Comparison of ENCODE assay signal across 8 cellular contexts in the genomic region with DNA sequence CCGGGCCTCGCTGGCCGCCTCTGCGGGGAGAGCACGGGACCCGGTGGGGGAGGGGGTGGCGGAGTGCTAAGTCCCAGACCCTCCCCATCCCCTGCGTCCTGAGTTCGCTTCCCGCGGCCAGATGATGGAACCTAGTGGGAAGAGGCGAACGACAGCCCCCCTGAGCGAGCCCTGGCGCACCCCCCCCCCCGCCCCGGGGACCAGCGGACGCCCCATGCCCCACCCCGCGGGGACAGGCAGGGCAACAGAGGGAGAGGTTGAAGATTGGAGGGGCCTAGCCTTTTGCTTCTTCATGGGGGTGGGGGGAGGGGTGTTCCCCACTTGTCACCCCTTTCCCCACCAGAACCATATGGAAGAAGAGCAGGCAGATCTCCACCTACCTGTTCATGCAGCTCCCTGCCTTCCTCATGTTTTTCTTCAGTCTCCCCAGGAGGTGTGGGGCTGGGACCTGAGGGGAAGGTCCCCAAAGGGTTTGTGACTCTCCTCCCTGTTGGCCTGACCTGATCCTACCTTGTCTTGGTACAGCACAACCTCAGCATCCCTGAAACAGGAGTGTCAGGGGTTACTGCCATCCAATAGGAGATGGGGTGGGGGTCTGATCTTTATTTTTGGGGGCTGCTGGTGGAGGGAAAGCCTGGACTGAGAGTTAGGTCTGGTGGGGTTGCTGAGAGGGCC. TPM values are rescaled to one million over a fixed set of nuclear protein-coding genes. Genes with fewer than 3 reads are reported as not detected.
A peak's percentile ranks its signal among the peaks of the same experiment; 100 is the strongest.
DNase-seq lines count a peak whose midpoint lies in the region; ATAC-seq and TF ChIP-seq lines count a peak whose summit lies in the region.

No MANE protein-coding gene starts in this region.

- H3K4me3 ChIP-seq in OCI-LY1 (ENCODE audit: low read depth, low read length, poor library complexity, severe bottlenecking): peak overlapping the region; percentile 88
- peak overlapping the region; percentile 89 for H3K4me3 ChIP-seq in effector memory CD4-positive, alpha-beta T cell (ENCODE audit: insufficient read depth, low read depth, low read length, poor library complexity, severe bottlenecking)

- no peak for DNase-seq in activated T-cell treated with anti-CD3 and anti-CD28 coated beads, Interleukin-2, amount 50 U/mL, for 4 hours
- no peak for DNase-seq in activated T-cell treated with anti-CD3 and anti-CD28 coated beads, Interleukin-2, amount 50 U/mL, for 1 hour
- DNase-seq in effector memory CD4-positive, alpha-beta T cell: no peak
- DNase-seq in neural crest cell (ENCODE audit: low read depth, low spot score) (no peak), GOT3 (lab: John Stamatoyannopoulos, UW) (no peak)
- DNase-seq in activated CD4-positive, CD25-positive, alpha-beta regulatory T cell (lab: John Stamatoyannopoulos, UW): no peak

- H3K4me3 Mint-ChIP-seq in activated T-cell treated with anti-CD3 and anti-CD28 coated beads, Interleukin-2, amount 50 U/mL, for 4 hours: peak overlapping the region; percentile 89
- H3K4me3 Mint-ChIP-seq in neural crest cell: peak overlapping the region; percentile 91

- H3F3A ChIP-seq in OCI-LY1 (ENCODE audit: insufficient read depth, low read length): no peaks in the 10 kb centered on the region

- H3K9ac ChIP-seq in OCI-LY1 (ENCODE audit: low read length): peak overlapping the region; percentile 82

- peaks cover 25% of the 10 kb centered on the region for H3K36me3 ChIP-seq in OCI-LY1 (ENCODE audit: insufficient read depth, low read length)
- H3K36me3 ChIP-seq in effector memory CD4-positive, alpha-beta T cell (ENCODE audit: control insufficient read depth, insufficient read depth, low read length): no peaks in the 10 kb centered on the region

- no peak overlapping the region for H2AFZ ChIP-seq in OCI-LY1 (ENCODE audit: low read length)

- no peaks in the 10 kb centered on the region for H3K27me3 Mint-ChIP-seq in activated T-cell treated with anti-CD3 and anti-CD28 coated beads, Interleukin-2, amount 50 U/mL, for 4 hours (ENCODE audit: low read depth)
- H3K27me3 Mint-ChIP-seq in neural crest cell (ENCODE audit: low read depth): peaks cover 2% of the 10 kb centered on the region

- peak overlapping the region; percentile 99 for H3K4me2 ChIP-seq in OCI-LY1 (ENCODE audit: low read length)

- H4K20me1 ChIP-seq in OCI-LY1 (ENCODE audit: insufficient read depth, low read length): no peaks in the 10 kb centered on the region

- ATAC-seq in activated T-cell treated with anti-CD3 and anti-CD28 coated beads, Interleukin-2, amount 50 U/mL, for 4 hours: peak in 1 of 2 donors; percentile 6
- ATAC-seq in HG03442 (IDR thresholded peaks at IDR 0.05; ENCODE audit: unreplicated experiment): no peak

- H3K9me2 ChIP-seq in OCI-LY1 (ENCODE audit: low read depth, low read length): no peaks in the 10 kb centered on the region

- H3K4me1 ChIP-seq in OCI-LY1 (ENCODE audit: insufficient read depth, low read length, severe bottlenecking): peaks cover 31% of the 10 kb centered on the region
- H3K4me1 ChIP-seq in effector memory CD4-positive, alpha-beta T cell (ENCODE audit: control insufficient read depth, insufficient read depth, low read length, poor library complexity, severe bottlenecking): peaks cover 4% of the 10 kb centered on the region

- no peaks in the 10 kb centered on the region for H3K9me3 ChIP-seq in OCI-LY1 (ENCODE audit: low read length)
- no peaks in the 10 kb centered on the region for H3K9me3 ChIP-seq in effector memory CD4-positive, alpha-beta T cell (ENCODE audit: control insufficient read depth, low read length)

- TF ChIP-seq CTCF in OCI-LY1 (IDR thresholded peaks at IDR 0.05; ENCODE audit: low read length) (no peak), neural crest cell (conservative IDR thresholded peaks at IDR 0.05) (no peak)

- H3K79me2 ChIP-seq in OCI-LY1 (ENCODE audit: insufficient read depth, low read length): peaks cover 23% of the 10 kb centered on the region

- peaks cover 35% of the 10 kb centered on the region for H3K4me1 Mint-ChIP-seq in activated T-cell treated with anti-CD3 and anti-CD28 coated beads, Interleukin-2, amount 50 U/mL, for 4 hours (ENCODE audit: low read depth)
- peaks cover 37% of the 10 kb centered on the region for H3K4me1 Mint-ChIP-seq in neural crest cell

- peak overlapping the region; percentile 99 for H3K27ac Mint-ChIP-seq in neural crest cell (ENCODE audit: unreplicated experiment)

- peaks cover 12% of the 10 kb centered on the region for H3K36me3 Mint-ChIP-seq in activated T-cell treated with anti-CD3 and anti-CD28 coated beads, Interleukin-2, amount 50 U/mL, for 4 hours (ENCODE audit: insufficient read depth)
- H3K36me3 Mint-ChIP-seq in neural crest cell (ENCODE audit: low read depth): peaks cover 8% of the 10 kb centered on the region

- no peaks in the 10 kb centered on the region for H3K27me3 ChIP-seq in OCI-LY1 (ENCODE audit: insufficient read depth, low read length)
- H3K27me3 ChIP-seq in effector memory CD4-positive, alpha-beta T cell (replicated peaks; ENCODE audit: control insufficient read depth, insufficient read depth, low read length, poor library complexity, severe bottlenecking): no peaks in the 10 kb centered on the region

- peak overlapping the region; percentile 39 for H3K27ac ChIP-seq in OCI-LY1 (ENCODE audit: low read depth, low read length, poor library complexity, severe bottlenecking)
- peak overlapping the region; percentile 93 for H3K27ac ChIP-seq in effector memory CD4-positive, alpha-beta T cell (ENCODE audit: insufficient read depth, low read length, poor library complexity, severe bottlenecking)

- H3K9me3 Mint-ChIP-seq in activated T-cell treated with anti-CD3 and anti-CD28 coated beads, Interleukin-2, amount 50 U/mL, for 4 hours: no peaks in the 10 kb centered on the region
- H3K9me3 Mint-ChIP-seq in neural crest cell: no peaks in the 10 kb centered on the region

RNA-seq across cellular contexts. Expression of gene FAM53C, which starts 0.5 kb away (rescaled TPM):
- total RNA-seq in activated T-cell treated with anti-CD3 and anti-CD28 coated beads, Interleukin-2, amount 50 U/mL, for 4 hours: 10 to 100 TPM; 22.2 to 25.6 (median 25.4) TPM
- total RNA-seq in neural crest cell: 64.9 and 66.8 TPM in 2 replicates

RNA-seq across cellular contexts. Expression of gene CDC25C, which starts 6.9 kb away (rescaled TPM):
- total RNA-seq in activated T-cell treated with anti-CD3 and anti-CD28 coated beads, Interleukin-2, amount 50 U/mL, for 4 hours: 1 to 10 TPM in 2 of 3 donors, under 1 TPM in 1; 0.69 to 1.3 (median 1.2) TPM
- 22.5 and 22.7 TPM in 2 replicates for total RNA-seq in neural crest cell

RNA-seq across cellular contexts. Expression of gene KDM3B, which starts 13.9 kb away (rescaled TPM):
- 10 to 100 TPM; 33.6 to 35.6 (median 34.4) TPM for total RNA-seq in activated T-cell treated with anti-CD3 and anti-CD28 coated beads, Interleukin-2, amount 50 U/mL, for 4 hours
- total RNA-seq in neural crest cell: 100 and 104 TPM in 2 replicates

Comparison
In these comparisons a context has a peak if more than half of its experiments do, and no peak if none do; other contexts are left out.
1. RNA of gene CDC25C, which starts 6.9 kb away (total RNA-seq): 22.5 to 22.7 TPM in neural crest cell; 0.69 to 1.3 TPM in activated T-cell treated with anti-CD3 and anti-CD28 coated beads, Interleukin-2, amount 50 U/mL, for 4 hours; every median in the first group is over 10 times any median in the second.